In genomic region chr16:21554795-21555585, GRCh38 we compare ENCODE assay signal across 8 cellular contexts. TPM values are rescaled to one million over a fixed set of nuclear protein-coding genes. Genes with fewer than 3 reads are reported as not detected.
DNase-seq lines count a peak whose midpoint lies in the region; ATAC-seq lines count a peak whose summit lies in the region.

No MANE protein-coding gene starts in this region.

- ATAC-seq in GM18861 (IDR thresholded peaks at IDR 0.05; ENCODE audit: unreplicated experiment) (peak; percentile 96), HG03064 (IDR thresholded peaks at IDR 0.05; ENCODE audit: low read depth, unreplicated experiment) (peak; percentile 96)

- DNase-seq in A172 (ENCODE audit: low spot score) (peak; percentile 61), NCI-H2081 treated with DMSO at 0.1 percent for 48 hours (lab: John Stamatoyannopoulos, UW) (peak; percentile 31), T1000 (lab: John Stamatoyannopoulos, UW) (peak; percentile 56), astrocyte of the hippocampus (ENCODE audit: low read depth, low spot score) (peak; percentile 94), iPS DF 19.7 (ENCODE audit: low read depth, low spot score) (peak; percentile 33), skeletal muscle cell (ENCODE audit: low read depth) (peak; percentile 16)

- H3K4me3 ChIP-seq in skeletal muscle cell (ENCODE audit: low read depth, low read length): no peak overlapping the region

RNA-seq across cellular contexts. Expression of gene METTL9, which starts 44.4 kb away (rescaled TPM):
- total RNA-seq in A172 (2014; rRNA removed; shearing (Covaris generic)): 120 and 133 TPM in 2 replicates

Comparison
In these comparisons a context has a peak if more than half of its experiments do, and no peak if none do; other contexts are left out.
1. DNase-seq: peak in every context shown above with its lines; median percentile 94 in astrocyte of the hippocampus; 61 in A172; 56 in T1000; 33 in iPS DF 19.7; 31 in NCI-H2081 treated with DMSO at 0.1 percent for 48 hours; 16 in skeletal muscle cell.